1 cellular context compared by ENCODE assay signal in the genomic region with DNA sequence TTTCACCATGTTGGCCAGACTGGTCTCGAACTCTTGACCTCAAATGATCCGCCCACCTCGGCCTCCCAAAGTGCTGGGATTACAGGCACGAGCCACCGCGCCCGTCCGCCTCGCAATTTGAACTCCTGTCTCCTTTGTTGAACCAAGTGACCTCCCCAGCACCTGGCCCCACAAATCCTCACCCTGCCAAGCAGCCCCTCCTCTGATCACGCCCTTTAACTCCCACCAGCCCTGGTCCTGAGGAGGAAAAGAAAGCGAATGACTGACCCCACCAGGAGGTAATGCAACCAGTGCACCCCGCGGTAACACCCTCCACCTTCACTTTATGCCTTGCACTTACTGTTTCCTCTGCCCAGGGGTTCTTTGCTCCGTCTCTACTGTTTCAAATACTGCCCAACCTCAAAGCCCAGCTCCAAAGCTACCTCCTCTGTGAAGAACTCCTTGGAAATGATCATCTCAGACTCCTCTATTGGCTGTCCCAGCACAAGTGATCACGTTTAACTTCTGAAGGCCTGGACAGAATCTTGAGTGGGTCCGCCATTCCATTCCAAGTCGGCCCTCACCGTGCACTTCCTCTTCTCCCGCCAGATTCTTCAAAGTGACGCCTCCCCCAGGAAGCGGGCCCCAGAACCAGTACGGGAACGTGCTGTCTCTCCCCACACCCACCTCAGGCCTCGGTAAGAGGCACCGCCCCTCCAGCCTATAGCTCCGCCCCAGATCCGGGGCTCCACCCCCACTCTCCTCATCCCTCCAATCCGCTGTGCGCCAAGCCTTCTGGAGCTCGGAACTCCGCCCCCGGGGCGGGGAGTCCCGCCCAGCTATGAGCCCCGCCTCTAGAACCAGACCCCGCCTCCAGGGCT.
A peak's percentile ranks its signal among the peaks of the same experiment; 100 is the strongest.
TF ChIP-seq lines count a peak whose summit lies in the region.

No MANE protein-coding gene starts in this region.

TF ChIP-seq in HepG2, 621 proteins besides CTCF, POLR2A, EP300 and RAD21 (continued from another document and continues in another):
- TF ChIP-seq, protein P1, sequence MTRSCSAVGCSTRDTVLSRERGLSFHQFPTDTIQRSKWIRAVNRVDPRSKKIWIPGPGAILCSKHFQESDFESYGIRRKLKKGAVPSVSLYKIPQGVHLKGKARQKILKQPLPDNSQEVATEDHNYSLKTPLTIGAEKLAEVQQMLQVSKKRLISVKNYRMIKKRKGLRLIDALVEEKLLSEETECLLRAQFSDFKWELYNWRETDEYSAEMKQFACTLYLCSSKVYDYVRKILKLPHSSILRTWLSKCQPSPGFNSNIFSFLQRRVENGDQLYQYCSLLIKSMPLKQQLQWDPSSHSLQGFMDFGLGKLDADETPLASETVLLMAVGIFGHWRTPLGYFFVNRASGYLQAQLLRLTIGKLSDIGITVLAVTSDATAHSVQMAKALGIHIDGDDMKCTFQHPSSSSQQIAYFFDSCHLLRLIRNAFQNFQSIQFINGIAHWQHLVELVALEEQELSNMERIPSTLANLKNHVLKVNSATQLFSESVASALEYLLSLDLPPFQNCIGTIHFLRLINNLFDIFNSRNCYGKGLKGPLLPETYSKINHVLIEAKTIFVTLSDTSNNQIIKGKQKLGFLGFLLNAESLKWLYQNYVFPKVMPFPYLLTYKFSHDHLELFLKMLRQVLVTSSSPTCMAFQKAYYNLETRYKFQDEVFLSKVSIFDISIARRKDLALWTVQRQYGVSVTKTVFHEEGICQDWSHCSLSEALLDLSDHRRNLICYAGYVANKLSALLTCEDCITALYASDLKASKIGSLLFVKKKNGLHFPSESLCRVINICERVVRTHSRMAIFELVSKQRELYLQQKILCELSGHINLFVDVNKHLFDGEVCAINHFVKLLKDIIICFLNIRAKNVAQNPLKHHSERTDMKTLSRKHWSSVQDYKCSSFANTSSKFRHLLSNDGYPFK (CRISPR knock-in tag; IDR thresholded peaks at IDR 0.05; ENCODE audit: borderline replicate concordance): peak; percentile 55; the same call in 1 of the 2 replicates
- TF ChIP-seq, protein P2, sequence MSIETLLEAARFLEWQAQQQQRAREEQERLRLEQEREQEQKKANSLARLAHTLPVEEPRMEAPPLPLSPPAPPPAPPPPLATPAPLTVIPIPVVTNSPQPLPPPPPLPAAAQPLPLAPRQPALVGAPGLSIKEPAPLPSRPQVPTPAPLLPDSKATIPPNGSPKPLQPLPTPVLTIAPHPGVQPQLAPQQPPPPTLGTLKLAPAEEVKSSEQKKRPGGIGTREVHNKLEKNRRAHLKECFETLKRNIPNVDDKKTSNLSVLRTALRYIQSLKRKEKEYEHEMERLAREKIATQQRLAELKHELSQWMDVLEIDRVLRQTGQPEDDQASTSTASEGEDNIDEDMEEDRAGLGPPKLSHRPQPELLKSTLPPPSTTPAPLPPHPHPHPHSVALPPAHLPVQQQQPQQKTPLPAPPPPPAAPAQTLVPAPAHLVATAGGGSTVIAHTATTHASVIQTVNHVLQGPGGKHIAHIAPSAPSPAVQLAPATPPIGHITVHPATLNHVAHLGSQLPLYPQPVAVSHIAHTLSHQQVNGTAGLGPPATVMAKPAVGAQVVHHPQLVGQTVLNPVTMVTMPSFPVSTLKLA (IDR thresholded peaks at IDR 0.05): peak; percentile 42; the same call in 1 of the 2 replicates
- TF ChIP-seq SP1 (IDR thresholded peaks at IDR 0.05) (0 out of 2 replicates have a peak, but pooled peaks have one; percentile 66), SP1 (CRISPR knock-in tag; IDR thresholded peaks at IDR 0.05) (peak; percentile 77), THAP7 (CRISPR knock-in tag; IDR thresholded peaks at IDR 0.05) (peak; percentile 73; the same call in 1 of the 2 replicates), KLF12 (CRISPR knock-in tag; IDR thresholded peaks at IDR 0.05; ENCODE audit: borderline replicate concordance) (peak; percentile 67), ZNF703 (CRISPR knock-in tag; IDR thresholded peaks at IDR 0.05; ENCODE audit: borderline replicate concordance) (no peak), SRF (IDR thresholded peaks at IDR 0.05; ENCODE audit: low read depth, low read length) (no peak), TRIM22 (IDR thresholded peaks at IDR 0.05) (no peak), ZNF543 (CRISPR knock-in tag; IDR thresholded peaks at IDR 0.05) (0 out of 2 replicates have a peak, but pooled peaks have one; percentile 53), SIN3A (IDR thresholded peaks at IDR 0.05; ENCODE audit: borderline replicate concordance, low read depth, low read length) (peak; percentile 53; the same call in 1 of the 2 replicates), ZNF121 (CRISPR knock-in tag; IDR thresholded peaks at IDR 0.05) (0 out of 2 replicates have a peak, but pooled peaks have one; percentile 19), FLYWCH1 (CRISPR knock-in tag; IDR thresholded peaks at IDR 0.05) (no peak), ZMYM3 (CRISPR knock-in tag; IDR thresholded peaks at IDR 0.05) (peak; percentile 81), MEIS1 (CRISPR knock-in tag; IDR thresholded peaks at IDR 0.05; ENCODE audit: borderline replicate concordance) (0 out of 2 replicates have a peak, but pooled peaks have one; percentile 70), ZNF44 (CRISPR knock-in tag; IDR thresholded peaks at IDR 0.05) (0 out of 2 replicates have a peak, but pooled peaks have one; percentile 44), SALL1 (CRISPR knock-in tag; IDR thresholded peaks at IDR 0.05) (peak; percentile 32), XRCC5 (optimal IDR thresholded peaks at IDR 0.05; ENCODE audit: low read length) (peak; percentile 72), CENPT (CRISPR knock-in tag; IDR thresholded peaks at IDR 0.05; ENCODE audit: low read depth) (no peak), ZNF350 (CRISPR knock-in tag; IDR thresholded peaks at IDR 0.05; ENCODE audit: borderline replicate concordance, low read depth) (no peak), ETS1 (CRISPR knock-in tag; IDR thresholded peaks at IDR 0.05) (peak; percentile 55; the same call in 1 of the 2 replicates), NONO (IDR thresholded peaks at IDR 0.05) (no peak), NONO (CRISPR knock-in tag; conservative IDR thresholded peaks at IDR 0.05) (0 out of 2 replicates have a peak, but pooled peaks have one; percentile 33), SAFB2 (CRISPR knock-in tag; IDR thresholded peaks at IDR 0.05; ENCODE audit: borderline replicate concordance, low read depth) (peak; percentile 71; the same call in 1 of the 2 replicates), ZMYM4 (CRISPR knock-in tag; IDR thresholded peaks at IDR 0.05) (peak; percentile 50; the same call in 1 of the 2 replicates), JUNB (CRISPR knock-in tag; IDR thresholded peaks at IDR 0.05; ENCODE audit: borderline replicate concordance) (peak; percentile 48; the same call in 1 of the 2 replicates), YEATS2 (CRISPR knock-in tag; IDR thresholded peaks at IDR 0.05; ENCODE audit: borderline replicate concordance) (peak; percentile 51; the same call in 1 of the 2 replicates), ZNF619 (CRISPR knock-in tag; IDR thresholded peaks at IDR 0.05) (0 out of 2 replicates have a peak, but pooled peaks have one; percentile 12), FOXK1 (CRISPR knock-in tag; IDR thresholded peaks at IDR 0.05; ENCODE audit: borderline replicate concordance, low read depth) (peak; percentile 12; the same call in 1 of the 2 replicates), ZNF564 (CRISPR knock-in tag; IDR thresholded peaks at IDR 0.05) (peak; percentile 58; the same call in 1 of the 2 replicates), ZNF232 (CRISPR knock-in tag; IDR thresholded peaks at IDR 0.05; ENCODE audit: borderline replicate concordance) (peak; percentile 63; the same call in 1 of the 2 replicates), ZGPAT (CRISPR knock-in tag; IDR thresholded peaks at IDR 0.05) (0 out of 2 replicates have a peak, but pooled peaks have one; percentile 10), ZIK1 (CRISPR knock-in tag; IDR thresholded peaks at IDR 0.05; ENCODE audit: borderline replicate concordance, low read depth) (0 out of 2 replicates have a peak, but pooled peaks have one; percentile 15), ERF (CRISPR knock-in tag; IDR thresholded peaks at IDR 0.05) (0 out of 2 replicates have a peak, but pooled peaks have one; percentile 24), SRY (CRISPR knock-in tag; IDR thresholded peaks at IDR 0.05) (0 out of 2 replicates have a peak, but pooled peaks have one; percentile 17), TGIF2 (CRISPR knock-in tag; IDR thresholded peaks at IDR 0.05) (peak; percentile 40; the same call in 1 of the 2 replicates), ZBTB38 (CRISPR knock-in tag; IDR thresholded peaks at IDR 0.05) (peak; percentile 69; the same call in 1 of the 2 replicates)
- TF ChIP-seq, protein P3, sequence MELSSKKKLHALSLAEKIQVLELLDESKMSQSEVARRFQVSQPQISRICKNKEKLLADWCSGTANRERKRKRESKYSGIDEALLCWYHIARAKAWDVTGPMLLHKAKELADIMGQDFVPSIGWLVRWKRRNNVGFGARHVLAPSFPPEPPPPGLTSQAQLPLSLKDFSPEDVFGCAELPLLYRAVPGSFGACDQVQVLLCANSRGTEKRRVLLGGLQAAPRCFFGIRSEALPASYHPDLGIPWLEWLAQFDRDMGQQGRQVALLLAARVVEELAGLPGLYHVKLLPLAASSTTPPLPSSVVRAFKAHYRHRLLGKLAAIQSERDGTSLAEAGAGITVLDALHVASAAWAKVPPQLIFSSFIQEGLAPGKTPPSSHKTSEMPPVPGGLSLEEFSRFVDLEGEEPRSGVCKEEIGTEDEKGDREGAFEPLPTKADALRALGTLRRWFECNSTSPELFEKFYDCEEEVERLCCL (CRISPR knock-in tag; IDR thresholded peaks at IDR 0.05; ENCODE audit: borderline replicate concordance): peak; percentile 75; the same call in 1 of the 2 replicates
- TF ChIP-seq, protein P4, sequence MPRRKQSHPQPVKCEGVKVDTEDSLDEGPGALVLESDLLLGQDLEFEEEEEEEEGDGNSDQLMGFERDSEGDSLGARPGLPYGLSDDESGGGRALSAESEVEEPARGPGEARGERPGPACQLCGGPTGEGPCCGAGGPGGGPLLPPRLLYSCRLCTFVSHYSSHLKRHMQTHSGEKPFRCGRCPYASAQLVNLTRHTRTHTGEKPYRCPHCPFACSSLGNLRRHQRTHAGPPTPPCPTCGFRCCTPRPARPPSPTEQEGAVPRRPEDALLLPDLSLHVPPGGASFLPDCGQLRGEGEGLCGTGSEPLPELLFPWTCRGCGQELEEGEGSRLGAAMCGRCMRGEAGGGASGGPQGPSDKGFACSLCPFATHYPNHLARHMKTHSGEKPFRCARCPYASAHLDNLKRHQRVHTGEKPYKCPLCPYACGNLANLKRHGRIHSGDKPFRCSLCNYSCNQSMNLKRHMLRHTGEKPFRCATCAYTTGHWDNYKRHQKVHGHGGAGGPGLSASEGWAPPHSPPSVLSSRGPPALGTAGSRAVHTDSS (CRISPR knock-in tag; conservative IDR thresholded peaks at IDR 0.05): no peak
- TF ChIP-seq, protein P5, sequence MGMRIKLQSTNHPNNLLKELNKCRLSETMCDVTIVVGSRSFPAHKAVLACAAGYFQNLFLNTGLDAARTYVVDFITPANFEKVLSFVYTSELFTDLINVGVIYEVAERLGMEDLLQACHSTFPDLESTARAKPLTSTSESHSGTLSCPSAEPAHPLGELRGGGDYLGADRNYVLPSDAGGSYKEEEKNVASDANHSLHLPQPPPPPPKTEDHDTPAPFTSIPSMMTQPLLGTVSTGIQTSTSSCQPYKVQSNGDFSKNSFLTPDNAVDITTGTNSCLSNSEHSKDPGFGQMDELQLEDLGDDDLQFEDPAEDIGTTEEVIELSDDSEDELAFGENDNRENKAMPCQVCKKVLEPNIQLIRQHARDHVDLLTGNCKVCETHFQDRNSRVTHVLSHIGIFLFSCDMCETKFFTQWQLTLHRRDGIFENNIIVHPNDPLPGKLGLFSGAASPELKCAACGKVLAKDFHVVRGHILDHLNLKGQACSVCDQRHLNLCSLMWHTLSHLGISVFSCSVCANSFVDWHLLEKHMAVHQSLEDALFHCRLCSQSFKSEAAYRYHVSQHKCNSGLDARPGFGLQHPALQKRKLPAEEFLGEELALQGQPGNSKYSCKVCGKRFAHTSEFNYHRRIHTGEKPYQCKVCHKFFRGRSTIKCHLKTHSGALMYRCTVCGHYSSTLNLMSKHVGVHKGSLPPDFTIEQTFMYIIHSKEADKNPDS (CRISPR knock-in tag; IDR thresholded peaks at IDR 0.05): 0 out of 2 replicates have a peak, but pooled peaks have one; percentile 40
- TF ChIP-seq, protein P6, sequence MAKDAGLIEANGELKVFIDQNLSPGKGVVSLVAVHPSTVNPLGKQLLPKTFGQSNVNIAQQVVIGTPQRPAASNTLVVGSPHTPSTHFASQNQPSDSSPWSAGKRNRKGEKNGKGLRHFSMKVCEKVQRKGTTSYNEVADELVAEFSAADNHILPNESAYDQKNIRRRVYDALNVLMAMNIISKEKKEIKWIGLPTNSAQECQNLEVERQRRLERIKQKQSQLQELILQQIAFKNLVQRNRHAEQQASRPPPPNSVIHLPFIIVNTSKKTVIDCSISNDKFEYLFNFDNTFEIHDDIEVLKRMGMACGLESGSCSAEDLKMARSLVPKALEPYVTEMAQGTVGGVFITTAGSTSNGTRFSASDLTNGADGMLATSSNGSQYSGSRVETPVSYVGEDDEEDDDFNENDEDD (CRISPR knock-in tag; IDR thresholded peaks at IDR 0.05; ENCODE audit: borderline replicate concordance): peak; percentile 95
